Comparison of ENCODE assay signal across 28 cellular contexts in the genomic region with DNA sequence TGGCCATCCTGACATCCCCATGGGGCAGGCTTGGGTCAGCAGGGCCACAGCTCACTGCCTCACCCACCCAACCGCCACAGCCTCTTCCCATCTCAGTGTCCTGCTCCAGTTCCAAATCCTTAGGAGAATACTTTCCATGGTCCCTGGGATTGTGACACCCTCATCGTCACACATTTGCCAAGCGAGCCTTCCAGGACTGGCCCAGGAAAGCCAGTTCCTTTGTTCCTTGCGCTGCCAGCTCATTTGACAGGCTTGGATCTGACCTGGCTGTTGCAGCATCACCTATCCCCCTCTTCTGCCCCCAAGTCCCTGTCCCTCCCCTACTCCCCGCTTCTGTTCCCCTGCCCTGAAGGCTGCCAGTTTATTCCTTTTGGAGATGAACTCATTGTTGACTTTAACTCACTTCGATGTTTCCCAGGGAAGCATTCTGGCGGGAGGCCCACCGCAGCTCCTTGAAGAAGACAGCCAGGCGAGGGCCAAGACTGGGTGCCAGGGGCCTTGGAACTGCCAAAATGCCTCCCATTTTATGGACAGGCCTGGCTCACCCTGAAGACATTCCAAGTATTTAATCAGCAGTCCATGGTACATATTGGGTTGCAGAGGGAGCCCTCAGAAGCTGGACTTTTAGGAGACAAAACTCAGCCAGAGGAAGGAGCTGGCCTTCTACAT. TPM values are rescaled to one million over a fixed set of nuclear protein-coding genes. Genes with fewer than 3 reads are reported as not detected.
DNase-seq lines count a peak whose midpoint lies in the region; ATAC-seq, FAIRE-seq and TF ChIP-seq lines count a peak whose summit lies in the region.
"Had no signal": no experiment of that assay in that cellular context is flagged by ENCODE, and none has a peak within 500 bp of the region (broad histone marks: within the 10 kb centered on the region; RNA-seq: fewer than 3 reads in every experiment).

No MANE protein-coding gene starts in this region.

- no peak overlapping the region for H2BK5ac ChIP-seq in mesenchymal stem cell (ENCODE audit: low read depth, low read length, poor library complexity, severe bottlenecking)

- WGBS in mesenchymal stem cell, result 94% methylated on average over 9 of the region's 9 CpGs

- FAIRE-seq in kidney (lab: Jason Lieb, UNC), result no peak
- FAIRE-seq: HTR-8/SVneo had no signal

- intact Hi-C loops in kidney (cut with DNase I), result no loop called here

- H3K4me2 ChIP-seq in mesenchymal stem cell (ENCODE audit: low read length, poor library complexity, severe bottlenecking), result no peak overlapping the region

- H3K4me3 Mint-ChIP-seq in immature natural killer cell, result no peak overlapping the region
- H3K4me3 Mint-ChIP-seq: activated CD4-positive, alpha-beta T cell treated with anti-CD3 and anti-CD28 coated beads, Interleukin-2, amount 10 ng/mL, durations not matched to agents 7 days and 5 days; CD8-positive, alpha-beta T cell; type B pancreatic cell had no signal

- H3K9ac ChIP-seq in mesenchymal stem cell (ENCODE audit: low read length) (no peak overlapping the region), kidney (ENCODE audit: low read length in 2 of 2) (no peak overlapping the region)

- no peak overlapping the region for H2BK12ac ChIP-seq in mesenchymal stem cell (ENCODE audit: low read length in 2 of 2)

- H3K9me3 ChIP-seq in mesenchymal stem cell (ENCODE audit: control insufficient read depth, low read length) (no peaks in the 10 kb centered on the region), kidney (ENCODE audit: control insufficient read depth in 1 of 2, low read length in 2 of 2) (no peaks in the 10 kb centered on the region)
- H3K9me3 ChIP-seq: ovary had no signal

- no peak overlapping the region for H4K8ac ChIP-seq in mesenchymal stem cell (ENCODE audit: low read length)

- H3K27ac ChIP-seq in C4-2B (peak overlapping the region; percentile 48), mesenchymal stem cell (ENCODE audit: low read length, poor library complexity, severe bottlenecking) (no peak overlapping the region), kidney (ENCODE audit: low read depth in 2 of 2, low read length in 2 of 2) (no peak overlapping the region)
- H3K27ac ChIP-seq: ovary had no signal

- peak overlapping the region; percentile 11 for H4K91ac ChIP-seq in mesenchymal stem cell (ENCODE audit: low read length)

- peaks cover 47 to 75% of the 10 kb centered on the region in 2 experiments for H3K27me3 ChIP-seq in mesenchymal stem cell (ENCODE audit: control insufficient read depth in 1 of 2, insufficient read depth in 1 of 2, low read length in 2 of 2)
- H3K27me3 ChIP-seq: ovary had no signal

- H3K36me3 ChIP-seq in mesenchymal stem cell (ENCODE audit: control insufficient read depth in 1 of 2, insufficient read depth in 2 of 2, low read depth in 1 of 2, low read length in 2 of 2), result no peaks in the 10 kb centered on the region
- H3K36me3 ChIP-seq in kidney (ENCODE audit: control insufficient read depth in 1 of 2, insufficient read depth in 2 of 2, low read length in 2 of 2), result no peaks in the 10 kb centered on the region
- H3K36me3 ChIP-seq: ovary had no signal

- DNase-seq in choroid plexus epithelial cell (ENCODE audit: low read depth), result peak; percentile 1
- DNase-seq in mesenchymal stem cell, result no peak
- DNase-seq in stromal cell of bone marrow (ENCODE audit: low read depth), result peak; percentile 10
- DNase-seq in immature natural killer cell, result no peak
- DNase-seq in kidney, result no peak
- no peak for DNase-seq in activated CD4-positive, CD25-positive, alpha-beta regulatory T cell treated with anti-CD3 and anti-CD28 coated beads, Interleukin-2, amount 50 U/mL, for 72 hours
- DNase-seq: ACHN; activated CD4-positive, alpha-beta T cell treated with anti-CD3 and anti-CD28 coated beads, Interleukin-2, amount 10 ng/mL, durations not matched to agents 7 days and 5 days; activated CD8-positive, alpha-beta memory T cell treated with anti-CD3 and anti-CD28 coated beads, Interleukin-2, amount 50 U/mL, for 48 hours; activated effector memory CD4-positive, alpha-beta T cell treated with anti-CD3 and anti-CD28 coated beads, Interleukin-2, amount 50 U/mL, for 16 hours; caudate nucleus; CD8-positive, alpha-beta T cell; DND-41; erythroblast; head of caudate nucleus; Karpas-422; left ventricle myocardium superior; NCI-H1417; NCI-H748 treated with DMSO at 0.1 percent for 48 hours; Right ventricle myocardium superior; stimulated activated naive CD4-positive, alpha-beta T cell had no signal

- no peak overlapping the region for H2AK5ac ChIP-seq in mesenchymal stem cell (ENCODE audit: low read length, severe bottlenecking)

- peaks cover 1 to 6% (median 2%) of the 10 kb centered on the region in 3 donors for H3K27me3 Mint-ChIP-seq in immature natural killer cell (ENCODE audit: low read depth in 3 of 3)

- no peak for ATAC-seq in HG03565 (IDR thresholded peaks at IDR 0.05; ENCODE audit: unreplicated experiment)
- ATAC-seq: CD8-positive, alpha-beta T cell; left ventricle myocardium superior; sciatic nerve had no signal

- H3K23ac ChIP-seq in mesenchymal stem cell (ENCODE audit: low read length in 2 of 2), result no peak overlapping the region

- no peaks in the 10 kb centered on the region for H3K9me3 Mint-ChIP-seq in immature natural killer cell
- H3K9me3 Mint-ChIP-seq: activated CD4-positive, alpha-beta T cell treated with anti-CD3 and anti-CD28 coated beads, Interleukin-2, amount 10 ng/mL, durations not matched to agents 7 days and 5 days; CD8-positive, alpha-beta T cell; type B pancreatic cell had no signal

- H3K18ac ChIP-seq in mesenchymal stem cell (ENCODE audit: low read depth in 1 of 2, low read length in 2 of 2), result no peak overlapping the region

- H3K36me3 Mint-ChIP-seq in immature natural killer cell, result no peaks in the 10 kb centered on the region
- H3K36me3 Mint-ChIP-seq: CD8-positive, alpha-beta T cell; type B pancreatic cell had no signal

- TF ChIP-seq CTCF in C4-2B (conservative IDR thresholded peaks at IDR 0.05) (no peak), choroid plexus epithelial cell (conservative IDR thresholded peaks at IDR 0.05; ENCODE audit: low read depth, low read length) (no peak), kidney (IDR thresholded peaks at IDR 0.05; ENCODE audit: borderline replicate concordance, extremely low read depth, insufficient read depth) (no peak)

- no peak overlapping the region for H3K27ac Mint-ChIP-seq in immature natural killer cell
- H3K27ac Mint-ChIP-seq: activated CD4-positive, alpha-beta T cell treated with anti-CD3 and anti-CD28 coated beads, Interleukin-2, amount 10 ng/mL, durations not matched to agents 7 days and 5 days; CD8-positive, alpha-beta T cell; type B pancreatic cell had no signal

- no peak overlapping the region for H2AFZ ChIP-seq in mesenchymal stem cell (ENCODE audit: low read depth, low read length)

- H2BK15ac ChIP-seq in mesenchymal stem cell (ENCODE audit: low read depth, poor library complexity, severe bottlenecking), result no peak overlapping the region

- H3K79me1 ChIP-seq in mesenchymal stem cell (replicated peaks; ENCODE audit: low read length, poor library complexity, severe bottlenecking), result no peaks in the 10 kb centered on the region

- no peak overlapping the region for H3K4me3 ChIP-seq in choroid plexus epithelial cell (ENCODE audit: low read depth, low read length)
- H3K4me3 ChIP-seq in mesenchymal stem cell (ENCODE audit: insufficient read depth in 1 of 2, low read depth in 1 of 2, low read length in 2 of 2), result peak overlapping the region in 1 of 2 experiments; percentile 34
- H3K4me3 ChIP-seq in kidney (ENCODE audit: low read length in 2 of 2), result no peak overlapping the region
- H3K4me3 ChIP-seq: ovary had no signal

- no peaks in the 10 kb centered on the region for H3K4me1 Mint-ChIP-seq in immature natural killer cell
- H3K4me1 Mint-ChIP-seq: activated CD4-positive, alpha-beta T cell treated with anti-CD3 and anti-CD28 coated beads, Interleukin-2, amount 10 ng/mL, durations not matched to agents 7 days and 5 days had no signal

- H3K4me1 ChIP-seq in mesenchymal stem cell (ENCODE audit: control insufficient read depth, insufficient read depth, low read depth, low read length), result no peaks in the 10 kb centered on the region
- H3K4me1 ChIP-seq in kidney (ENCODE audit: control insufficient read depth in 1 of 2, insufficient read depth in 1 of 2, low read depth in 1 of 2, low read length in 2 of 2), result no peaks in the 10 kb centered on the region

- H3K14ac ChIP-seq in mesenchymal stem cell (ENCODE audit: low read length in 2 of 2), result no peak overlapping the region

- no peak overlapping the region for H3K4ac ChIP-seq in mesenchymal stem cell (ENCODE audit: low read depth in 1 of 2, low read length in 2 of 2)

- no peak overlapping the region for H2BK120ac ChIP-seq in mesenchymal stem cell (ENCODE audit: low read depth, low read length)

RNA-seq across cellular contexts. Expression of gene GNL2, which starts 10.2 kb away (rescaled TPM):
- 150 TPM for polyA plus RNA-seq in mesenchymal stem cell (2013, experiment 1 of 2)
- 150 TPM for polyA plus RNA-seq in mesenchymal stem cell (2013, experiment 2 of 2)
- polyA plus RNA-seq in immature natural killer cell, result 10 to 100 TPM; 29.3 to 55.0 (median 40.8) TPM
- 35.9 TPM for total RNA-seq in kidney
- polyA plus RNA-seq in kidney (ENCODE audit: insufficient read depth, low read depth, low replicate concordance), result 36.7 TPM

RNA-seq across cellular contexts. Expression of gene RSPO1, which starts 28.8 kb away (rescaled TPM):
- 0.17 TPM for polyA plus RNA-seq in mesenchymal stem cell (2013, experiment 1 of 2)
- polyA plus RNA-seq in mesenchymal stem cell (2013, experiment 2 of 2), result 0.12 TPM
- polyA plus RNA-seq in immature natural killer cell, result not detected
- total RNA-seq in kidney, result 0.19 TPM
- polyA plus RNA-seq in kidney (ENCODE audit: insufficient read depth, low read depth, low replicate concordance), result 0.26 TPM
- total RNA-seq: activated CD4-positive, alpha-beta T cell treated with anti-CD3 and anti-CD28 coated beads, Interleukin-2, amount 10 ng/mL, durations not matched to agents 7 days and 5 days; CD8-positive, alpha-beta T cell; OCI-LY7; Right ventricle myocardium superior had no signal

RNA-seq across cellular contexts. Expression of gene DNALI1, which starts 49.2 kb away (rescaled TPM):
- 15.1 TPM for polyA plus RNA-seq in mesenchymal stem cell (2013, experiment 1 of 2)
- 15.8 TPM for polyA plus RNA-seq in mesenchymal stem cell (2013, experiment 2 of 2)
- polyA plus RNA-seq in immature natural killer cell, result not detected
- total RNA-seq in kidney, result 34.8 TPM
- polyA plus RNA-seq in kidney (ENCODE audit: insufficient read depth, low read depth, low replicate concordance), result 46.4 TPM
- total RNA-seq: CD8-positive, alpha-beta T cell; OCI-LY7 had no signal

RNA-seq across cellular contexts. Expression of gene SNIP1, which starts 51.8 kb away (rescaled TPM):
- 4.4 TPM for polyA plus RNA-seq in mesenchymal stem cell (2013, experiment 1 of 2)
- polyA plus RNA-seq in mesenchymal stem cell (2013, experiment 2 of 2), result 4.5 TPM
- polyA plus RNA-seq in immature natural killer cell, result 10 to 100 TPM in 1 of 3 donors, 1 to 10 TPM in 2; 2.1 to 10.8 (median 3.2) TPM
- 20.1 TPM for total RNA-seq in kidney
- polyA plus RNA-seq in kidney (ENCODE audit: insufficient read depth, low read depth, low replicate concordance), result 3.9 TPM

Comparison
In these comparisons a context has a peak if more than half of its experiments do, and no peak if none do; other contexts are left out.
1. DNase-seq: peak in choroid plexus epithelial cell (single experiment) and stromal cell of bone marrow (single experiment); none in mesenchymal stem cell (single experiment), immature natural killer cell (0 of 3), kidney (single experiment) and activated CD4-positive, CD25-positive, alpha-beta regulatory T cell treated with anti-CD3 and anti-CD28 coated beads, Interleukin-2, amount 50 U/mL, for 72 hours (single experiment).
2. RNA of gene DNALI1, which starts 49.2 kb away (polyA plus RNA-seq): 46.4 TPM in kidney (single experiment); not detected in immature natural killer cell; every median in the first group is over 10 times any median in the second.